14 cellular contexts compared by ENCODE assay signal in the genomic region with DNA sequence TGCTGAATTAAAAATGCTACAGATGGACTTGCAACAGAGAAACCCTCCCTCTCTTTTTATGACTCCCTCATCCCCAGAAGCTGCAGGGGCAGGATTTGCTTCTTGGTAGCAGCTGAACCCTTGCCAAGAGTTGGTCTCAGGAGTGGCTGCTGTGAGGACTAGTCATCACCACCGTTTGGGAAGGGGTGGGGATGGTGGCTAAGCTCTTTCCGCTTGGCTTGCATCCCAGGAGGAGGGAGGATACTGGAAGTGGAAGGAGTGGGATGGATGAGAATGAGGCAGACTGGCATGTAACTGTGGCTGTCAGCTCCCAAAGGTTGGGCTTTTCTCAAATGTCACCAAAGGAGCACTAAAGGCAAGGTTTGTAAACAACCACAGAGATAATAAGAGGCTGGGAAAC. TPM values are rescaled to one million over a fixed set of nuclear protein-coding genes. Genes with fewer than 3 reads are reported as not detected.
A peak's percentile ranks its signal among the peaks of the same experiment; 100 is the strongest.
DNase-seq lines count a peak whose midpoint lies in the region; ATAC-seq and TF ChIP-seq lines count a peak whose summit lies in the region.
"Had no signal": no experiment of that assay in that cellular context is flagged by ENCODE, and none has a peak within 500 bp of the region (broad histone marks: within the 10 kb centered on the region; RNA-seq: fewer than 3 reads in every experiment).

No MANE protein-coding gene starts in this region.

- no peak overlapping the region for H3K27ac ChIP-seq in gastrocnemius medialis

- TF ChIP-seq POLR2A in gastrocnemius medialis (IDR thresholded peaks at IDR 0.05), result no peak

- H3K4me3 ChIP-seq in gastrocnemius medialis, result no peak overlapping the region

- intact Hi-C loops in gastrocnemius medialis (cut with DNase I; ENCODE audit: low total_unique reads), result no loop called here

- in situ Hi-C loops in gastrocnemius medialis (cut with MboI; ENCODE audit: low sequenced_read_pairs in 4 of 4), result loop anchor here in 1 of 4 donors (25.0 kb wide), 1 partner anchor 105 kb away; no protein-coding TSS in a partner anchor

- no peak for ATAC-seq in gastrocnemius medialis
- ATAC-seq: left lobe of liver; stimulated activated memory B cell treated with anti-CD40 and anti-IgM and Interleukin-4, amounts not matched to agents 10 μg/mL and 1 μg/mL and 100 μg/mL, for 72 hours had no signal

- DNase-seq in AG20443 (ENCODE audit: low spot score) (peak; percentile 76), HS-5 (ENCODE audit: low read depth) (peak; percentile 70), amniotic epithelial cell (ENCODE audit: low read depth) (peak; percentile 55), iris pigment epithelial cell (ENCODE audit: low read depth) (peak; percentile 71), NCI-H2107 (lab: John Stamatoyannopoulos, UW) (no peak), gastrocnemius medialis (no peak), OCI-M1 (lab: John Stamatoyannopoulos, UW) (no peak)
- DNase-seq in stimulated activated naive CD4-positive, alpha-beta T cell treated with Interleukin-2 at 50 U/mL for 16 hours (lab: John Stamatoyannopoulos, UW), result no peak
- DNase-seq: activated effector memory CD4-positive, alpha-beta T cell treated with Interleukin-2 at 50 U/mL for 16 hours; DMS79; NCI-H526; small intestine had no signal

- H3K27me3 ChIP-seq in gastrocnemius medialis, result no peaks in the 10 kb centered on the region

- TF ChIP-seq CTCF in gastrocnemius medialis (IDR thresholded peaks at IDR 0.05 in 4 of 5, conservative IDR thresholded peaks at IDR 0.05 in 1 of 5), result no peak

- H3K4me1 ChIP-seq in gastrocnemius medialis, result no peaks in the 10 kb centered on the region

- no peaks in the 10 kb centered on the region for H3K9me3 ChIP-seq in gastrocnemius medialis

- H3K36me3 ChIP-seq in gastrocnemius medialis, result no peaks in the 10 kb centered on the region

RNA-seq across cellular contexts. Expression of a gene that starts 50.8 kb away (rescaled TPM):
- under 1 TPM in 2 of 4 donors, not detected in 2; 0.09 to 0.36 TPM for total RNA-seq in gastrocnemius medialis
- total RNA-seq: left lobe of liver had no signal

Comparison
In these comparisons a context has a peak if more than half of its experiments do, and no peak if none do; other contexts are left out.
1. DNase-seq: peak in AG20443 (single experiment), HS-5 (single experiment), amniotic epithelial cell (single experiment) and iris pigment epithelial cell (single experiment); none in NCI-H2107 (single experiment), stimulated activated naive CD4-positive, alpha-beta T cell treated with Interleukin-2 at 50 U/mL for 16 hours (single experiment), gastrocnemius medialis (0 of 2) and OCI-M1 (single experiment).